Comparison of ENCODE assay signal across 15 cellular contexts in the genomic region with DNA sequence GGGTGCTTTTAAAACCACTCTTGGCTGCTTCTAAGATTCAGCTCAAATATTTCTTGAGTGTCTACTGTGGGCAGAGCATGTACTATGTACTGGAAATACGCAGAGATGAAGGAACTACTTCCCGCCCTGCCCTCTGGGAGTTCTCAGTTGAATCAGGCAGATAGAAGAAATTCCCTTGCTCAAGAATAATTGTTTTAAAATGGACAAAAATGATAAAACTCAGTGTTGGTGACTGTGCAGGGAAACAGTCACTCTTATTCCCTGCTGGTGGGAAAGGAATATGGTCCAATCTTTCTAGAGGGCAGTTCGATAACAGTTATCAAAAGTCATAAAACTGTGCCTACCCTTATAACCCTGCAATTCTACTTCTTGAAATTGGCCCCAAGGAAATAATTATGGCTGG. TPM values are rescaled to one million over a fixed set of nuclear protein-coding genes. Genes with fewer than 3 reads are reported as not detected.
DNase-seq lines count a peak whose midpoint lies in the region; ATAC-seq and TF ChIP-seq lines count a peak whose summit lies in the region.
"Had no signal": no experiment of that assay in that cellular context is flagged by ENCODE, and none has a peak within 500 bp of the region (broad histone marks: within the 10 kb centered on the region; RNA-seq: fewer than 3 reads in every experiment).

No MANE protein-coding gene starts in this region.

- H3K4me3 ChIP-seq in RWPE2 (ENCODE audit: severe bottlenecking) (no peak overlapping the region), fibroblast of mammary gland (ENCODE audit: control insufficient read depth, low read depth, low read length) (no peak overlapping the region), mesenchymal stem cell (ENCODE audit: insufficient read depth in 1 of 2, low read depth in 1 of 2, low read length in 2 of 2) (no peak overlapping the region), upper lobe of right lung (no peak overlapping the region)
- H3K4me3 ChIP-seq: BLaER1 treated with 17β-estradiol and CSF1 and Interleukin-3, amounts not matched to agents 10 nM and 100 nM; PC-9; SJCRH30 had no signal

- H3K4ac ChIP-seq in mesenchymal stem cell (ENCODE audit: low read depth in 1 of 2, low read length in 2 of 2), result no peak overlapping the region

- no peak overlapping the region for H2BK12ac ChIP-seq in mesenchymal stem cell (ENCODE audit: low read length in 2 of 2)

- no peak overlapping the region for H4K91ac ChIP-seq in mesenchymal stem cell (ENCODE audit: low read length)

- no peak overlapping the region for H2BK120ac ChIP-seq in mesenchymal stem cell (ENCODE audit: low read depth, low read length)

- H3K27me3 ChIP-seq in RWPE2 (ENCODE audit: insufficient read depth, poor library complexity, severe bottlenecking), result no peaks in the 10 kb centered on the region
- H3K27me3 ChIP-seq in mesenchymal stem cell (ENCODE audit: control insufficient read depth in 1 of 2, insufficient read depth in 1 of 2, low read length in 2 of 2), result peaks cover 6 to 39% of the 10 kb centered on the region in 2 experiments
- H3K27me3 ChIP-seq in upper lobe of right lung, result peaks cover 6% of the 10 kb centered on the region

- TF ChIP-seq CTCF in RWPE2 (IDR thresholded peaks at IDR 0.05; ENCODE audit: poor library complexity, severe bottlenecking) (no peak), fibroblast of mammary gland (conservative IDR thresholded peaks at IDR 0.05; ENCODE audit: control insufficient read depth, insufficient read depth, low read depth, low read length) (no peak), upper lobe of right lung (IDR thresholded peaks at IDR 0.05) (no peak)

- 93% methylated on average over 2 of the region's 3 CpGs for WGBS in mesenchymal stem cell

- DNase-seq in RWPE2 (ENCODE audit: low spot score) (no peak), fibroblast of mammary gland (ENCODE audit: low read depth) (peak; percentile 38), mesenchymal stem cell (no peak), upper lobe of right lung (no peak), OCI-M1 (lab: John Stamatoyannopoulos, UW) (no peak), globus pallidus (ENCODE audit: low spot score) (no peak)
- DNase-seq: H7, NCI-H1417, NCI-H187 treated with DMSO at 0.1 percent for 48 hours, PC-9, SJCRH30 had no signal

- H3K18ac ChIP-seq in mesenchymal stem cell (ENCODE audit: low read depth in 1 of 2, low read length in 2 of 2), result no peak overlapping the region

- no peaks in the 10 kb centered on the region for H3K36me3 ChIP-seq in RWPE2 (ENCODE audit: low read depth)
- H3K36me3 ChIP-seq in mesenchymal stem cell (ENCODE audit: control insufficient read depth in 1 of 2, insufficient read depth in 2 of 2, low read depth in 1 of 2, low read length in 2 of 2), result no peaks in the 10 kb centered on the region
- no peaks in the 10 kb centered on the region for H3K36me3 ChIP-seq in upper lobe of right lung
- H3K36me3 ChIP-seq: BLaER1 treated with 17β-estradiol and CSF1 and Interleukin-3, amounts not matched to agents 10 nM and 100 nM; SJCRH30 had no signal

- H3K27ac ChIP-seq in RWPE2 (ENCODE audit: poor library complexity, severe bottlenecking) (peak overlapping the region; percentile 7), mesenchymal stem cell (ENCODE audit: low read length, poor library complexity, severe bottlenecking) (no peak overlapping the region), upper lobe of right lung (no peak overlapping the region)
- H3K27ac ChIP-seq: BLaER1 treated with 17β-estradiol and CSF1 and Interleukin-3, amounts not matched to agents 10 nM and 100 nM; HL-60; PC-9; SJCRH30 had no signal

- peak overlapping the region; percentile 35 for H3K9ac ChIP-seq in mesenchymal stem cell (ENCODE audit: low read length)
- H3K9ac ChIP-seq: BLaER1 treated with 17β-estradiol and CSF1 and Interleukin-3, amounts not matched to agents 10 nM and 100 nM had no signal

- H2AFZ ChIP-seq in mesenchymal stem cell (ENCODE audit: low read depth, low read length), result no peak overlapping the region
- H2AFZ ChIP-seq: PC-9 had no signal

- H2AK5ac ChIP-seq in mesenchymal stem cell (ENCODE audit: low read length, severe bottlenecking), result no peak overlapping the region

- H3K14ac ChIP-seq in mesenchymal stem cell (ENCODE audit: low read length in 2 of 2), result no peak overlapping the region

- H3K4me2 ChIP-seq in mesenchymal stem cell (ENCODE audit: low read length, poor library complexity, severe bottlenecking), result no peak overlapping the region
- H3K4me2 ChIP-seq: BLaER1 treated with 17β-estradiol and CSF1 and Interleukin-3, amounts not matched to agents 10 nM and 100 nM; PC-9 had no signal

- H3K23ac ChIP-seq in mesenchymal stem cell (ENCODE audit: low read length in 2 of 2), result no peak overlapping the region

- no peak for ATAC-seq in RWPE2 (ENCODE audit: low read depth)
- peak; percentile 81 for ATAC-seq in upper lobe of right lung
- ATAC-seq in HG02759 (IDR thresholded peaks at IDR 0.05; ENCODE audit: unreplicated experiment), result no peak

- no peak overlapping the region for H4K8ac ChIP-seq in mesenchymal stem cell (ENCODE audit: low read length)

- intact Hi-C loops in upper lobe of right lung (cut with DNase I), result no loop called here

- peaks cover 9% of the 10 kb centered on the region for H3K4me1 ChIP-seq in RWPE2 (ENCODE audit: insufficient read depth, poor library complexity, severe bottlenecking)
- no peaks in the 10 kb centered on the region for H3K4me1 ChIP-seq in mesenchymal stem cell (ENCODE audit: control insufficient read depth, insufficient read depth, low read depth, low read length)
- H3K4me1 ChIP-seq in upper lobe of right lung, result no peaks in the 10 kb centered on the region
- H3K4me1 ChIP-seq: BLaER1 treated with 17β-estradiol and CSF1 and Interleukin-3, amounts not matched to agents 10 nM and 100 nM; SJCRH30 had no signal

- no peak overlapping the region for H2BK15ac ChIP-seq in mesenchymal stem cell (ENCODE audit: low read depth, poor library complexity, severe bottlenecking)

- H3K79me1 ChIP-seq in mesenchymal stem cell (replicated peaks; ENCODE audit: low read length, poor library complexity, severe bottlenecking), result no peaks in the 10 kb centered on the region

- H2BK5ac ChIP-seq in mesenchymal stem cell (ENCODE audit: low read depth, low read length, poor library complexity, severe bottlenecking), result no peak overlapping the region

- H3K9me3 ChIP-seq in RWPE2 (ENCODE audit: severe bottlenecking) (no peaks in the 10 kb centered on the region), mesenchymal stem cell (ENCODE audit: control insufficient read depth, low read length) (no peaks in the 10 kb centered on the region), upper lobe of right lung (no peaks in the 10 kb centered on the region)
- H3K9me3 ChIP-seq: BLaER1 treated with 17β-estradiol and CSF1 and Interleukin-3, amounts not matched to agents 10 nM and 100 nM; SJCRH30 had no signal

RNA-seq across cellular contexts. Expression of a gene that starts 16.9 kb away (rescaled TPM):
- 0.19 TPM for polyA plus RNA-seq in mesenchymal stem cell (2013, experiment 1 of 2)
- 0.21 TPM for polyA plus RNA-seq in mesenchymal stem cell (2013, experiment 2 of 2)
- 0.55 TPM for total RNA-seq in upper lobe of right lung
- total RNA-seq: M059J, SJCRH30 had no signal
